In the genomic region with DNA sequence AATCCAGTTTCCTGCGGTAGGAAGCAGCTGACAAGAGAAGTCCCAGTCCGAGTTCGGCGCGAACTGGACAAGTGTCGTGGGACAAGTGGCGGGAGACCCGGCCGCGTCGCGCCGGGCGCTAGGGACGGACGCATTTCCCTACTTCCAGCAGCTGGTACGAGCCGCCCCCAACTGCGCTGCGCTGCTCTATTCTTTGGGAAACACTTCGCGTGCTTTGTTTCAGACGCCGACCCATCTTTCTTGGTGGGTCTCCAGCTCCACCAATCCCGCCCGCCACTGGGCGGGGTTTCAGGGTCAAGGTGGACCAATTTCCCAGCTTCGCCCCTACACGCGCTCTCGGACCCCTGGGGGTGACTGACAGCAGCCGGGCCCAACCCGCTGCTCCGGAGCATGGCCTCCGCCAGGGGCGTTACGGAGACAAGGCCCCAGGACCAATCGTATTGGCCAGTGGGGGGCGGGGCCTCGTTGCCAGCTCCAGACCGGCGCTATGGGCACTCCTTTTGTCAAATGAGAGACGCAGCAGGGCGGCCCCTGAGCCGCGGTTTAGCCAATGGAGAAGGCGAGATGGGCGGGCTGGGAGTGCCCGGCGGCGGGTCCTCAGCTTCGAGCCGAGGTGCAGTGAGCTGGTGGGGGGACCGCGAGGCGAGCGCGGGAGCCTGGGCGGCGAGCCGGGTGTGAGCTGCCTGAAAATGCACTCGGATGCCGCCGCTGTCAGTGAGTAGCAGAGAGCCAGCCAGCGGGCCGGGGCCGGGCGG, we compare ENCODE assay signal across 8 cellular contexts. TPM values are rescaled to one million over a fixed set of nuclear protein-coding genes. Genes with fewer than 3 reads are reported as not detected.
DNase-seq lines count a peak whose midpoint lies in the region; ATAC-seq and TF ChIP-seq lines count a peak whose summit lies in the region.

Gene DCUN1D4 (plus strand): TSS at position 600 of the 755 bp plus-strand sequence. CDS start 90 bp downstream, at position 690.

- no peaks in the 10 kb centered on the region for H3K9me3 Mint-ChIP-seq in activated T-cell treated with anti-CD3 and anti-CD28 coated beads, Interleukin-2, amount 50 U/mL, for 24 hours

- TF ChIP-seq CTCF in epithelial cell of proximal tubule (conservative IDR thresholded peaks at IDR 0.05; ENCODE audit: low read depth, low read length): peak; percentile 37

- ATAC-seq in GM21717 (IDR thresholded peaks at IDR 0.05; ENCODE audit: unreplicated experiment): peak; percentile 97

- in situ Hi-C loops in KBM-7 (cut with MboI; ENCODE audit: low pct_unique_long_range_greater_than_20kb, low sequenced_read_pairs): no loop called here

- no peaks in the 10 kb centered on the region for H3K27me3 Mint-ChIP-seq in activated T-cell treated with anti-CD3 and anti-CD28 coated beads, Interleukin-2, amount 50 U/mL, for 24 hours

- peak within 1 kb of the TSS; percentile 87 for H3K4me3 Mint-ChIP-seq in activated T-cell treated with anti-CD3 and anti-CD28 coated beads, Interleukin-2, amount 50 U/mL, for 24 hours

- peak within 1 kb of the TSS; percentile 76 for H3K4me3 ChIP-seq in epithelial cell of proximal tubule (ENCODE audit: low read depth, low read length)

- H3K27ac Mint-ChIP-seq in activated T-cell treated with anti-CD3 and anti-CD28 coated beads, Interleukin-2, amount 50 U/mL, for 24 hours: peak within 1 kb of the TSS; percentile 94

- H3K4me1 Mint-ChIP-seq in activated T-cell treated with anti-CD3 and anti-CD28 coated beads, Interleukin-2, amount 50 U/mL, for 24 hours (ENCODE audit: low read depth): peaks cover 29% of the 10 kb centered on the region

- peaks cover 24% of the 10 kb centered on the region for H3K36me3 Mint-ChIP-seq in activated T-cell treated with anti-CD3 and anti-CD28 coated beads, Interleukin-2, amount 50 U/mL, for 24 hours (ENCODE audit: low read depth)

- peak; percentile 96 for DNase-seq in DMS79 (lab: John Stamatoyannopoulos, UW)
- DNase-seq in KBM-7: peak; percentile 99
- peak; percentile 99 for DNase-seq in activated T-cell treated with anti-CD3 and anti-CD28 coated beads, Interleukin-2, amount 50 U/mL, for 24 hours
- DNase-seq in epithelial cell of proximal tubule (ENCODE audit: low read depth): peak; percentile 86
- peak; percentile 100 for DNase-seq in mucosa of gallbladder (ENCODE audit: low spot score)
- DNase-seq in stimulated activated CD8-positive, alpha-beta memory T cell treated with anti-CD3 and anti-CD28 coated beads, Interleukin-4, amount 100 ng/mL, for 4 hours (ENCODE audit: low read depth in 2 of 2, low spot score in 1 of 2): peak; percentile 91 to 99

TF ChIP-seq in PFSK-1, 5 proteins besides CTCF, POLR2A, EP300 and RAD21:
- TF ChIP-seq FOXP2 (optimal IDR thresholded peaks at IDR 0.05; ENCODE audit: borderline replicate concordance, extremely low read depth, extremely low read length, insufficient read depth) (no peak), SIN3A (IDR thresholded peaks at IDR 0.05; ENCODE audit: borderline replicate concordance, insufficient read depth, low read length) (no peak), TAF1 (IDR thresholded peaks at IDR 0.05; ENCODE audit: borderline replicate concordance, insufficient read depth, low read length) (peak; percentile 18; the same call in 1 of the 2 replicates)

RNA-seq across cellular contexts. Expression of gene DCUN1D4, which starts in this region (rescaled TPM):
- 15.4 TPM for polyA plus RNA-seq in PFSK-1 (2012; ENCODE audit: insufficient read length, low read depth)
- total RNA-seq in epithelial cell of proximal tubule (18.1 and 25.2 TPM in 2 replicates), mucosa of gallbladder (62.2 TPM)

Comparison
In these comparisons a context has a peak if more than half of its experiments do, and no peak if none do; other contexts are left out.
1. Peak in every context shown above with its lines: DNase-seq, ATAC-seq and H3K4me3 ChIP-seq.